1 cellular context compared by ENCODE assay signal in the genomic region with DNA sequence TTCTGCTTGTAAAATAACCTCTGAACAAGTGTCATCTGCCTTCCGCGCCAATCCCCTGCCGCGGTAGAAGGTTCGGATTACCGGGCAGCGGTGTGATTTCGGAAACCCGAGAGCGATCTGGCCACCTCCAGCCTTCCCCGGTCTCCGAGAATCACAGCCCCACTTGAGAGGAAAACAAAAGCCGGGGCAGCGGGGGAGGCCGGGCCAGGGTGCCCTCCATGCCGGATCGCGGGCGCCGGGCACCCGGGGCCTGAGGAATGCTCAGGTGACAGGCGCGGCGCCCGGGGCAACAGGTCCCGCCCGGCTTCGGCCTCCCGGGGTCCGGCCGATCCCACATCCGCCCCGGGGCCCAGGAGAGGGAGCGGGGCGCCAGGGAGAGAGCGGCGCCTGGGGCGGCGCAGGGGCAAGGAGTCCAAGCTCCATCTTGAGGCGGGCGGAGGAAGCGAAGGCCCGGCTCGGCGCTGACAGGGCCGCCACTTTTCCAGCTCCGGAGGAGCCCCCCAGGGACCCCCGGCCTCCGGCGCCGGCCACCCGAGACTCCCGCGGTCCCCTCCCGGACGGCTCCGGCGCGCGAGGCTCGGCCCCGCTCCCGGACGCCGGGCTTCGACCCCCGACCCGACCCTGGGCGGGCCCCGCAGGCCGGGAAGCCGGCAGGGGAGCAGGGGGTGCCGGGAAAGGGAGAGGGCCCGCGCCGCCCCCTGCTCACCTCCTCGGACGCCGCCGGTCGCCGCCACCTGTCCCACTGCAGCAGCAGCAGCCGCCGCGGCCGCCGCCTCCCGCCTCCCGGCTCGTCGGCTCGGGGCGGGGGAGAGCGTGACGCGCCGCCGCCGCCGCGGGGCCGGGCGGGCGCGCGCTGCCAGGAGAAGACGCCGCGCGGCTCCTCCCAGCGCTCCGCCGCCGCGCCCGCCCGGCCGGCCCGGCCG.
TF ChIP-seq lines count a peak whose summit lies in the region.

A gene (minus strand): TSS at position 855 of the 923 bp plus-strand sequence. CDS start 42,217 bp downstream, outside the sequence.

TF ChIP-seq in K562, 482 proteins besides CTCF, POLR2A, EP300 and RAD21 (continued from another document and continues in another):
- TF ChIP-seq, protein P1, sequence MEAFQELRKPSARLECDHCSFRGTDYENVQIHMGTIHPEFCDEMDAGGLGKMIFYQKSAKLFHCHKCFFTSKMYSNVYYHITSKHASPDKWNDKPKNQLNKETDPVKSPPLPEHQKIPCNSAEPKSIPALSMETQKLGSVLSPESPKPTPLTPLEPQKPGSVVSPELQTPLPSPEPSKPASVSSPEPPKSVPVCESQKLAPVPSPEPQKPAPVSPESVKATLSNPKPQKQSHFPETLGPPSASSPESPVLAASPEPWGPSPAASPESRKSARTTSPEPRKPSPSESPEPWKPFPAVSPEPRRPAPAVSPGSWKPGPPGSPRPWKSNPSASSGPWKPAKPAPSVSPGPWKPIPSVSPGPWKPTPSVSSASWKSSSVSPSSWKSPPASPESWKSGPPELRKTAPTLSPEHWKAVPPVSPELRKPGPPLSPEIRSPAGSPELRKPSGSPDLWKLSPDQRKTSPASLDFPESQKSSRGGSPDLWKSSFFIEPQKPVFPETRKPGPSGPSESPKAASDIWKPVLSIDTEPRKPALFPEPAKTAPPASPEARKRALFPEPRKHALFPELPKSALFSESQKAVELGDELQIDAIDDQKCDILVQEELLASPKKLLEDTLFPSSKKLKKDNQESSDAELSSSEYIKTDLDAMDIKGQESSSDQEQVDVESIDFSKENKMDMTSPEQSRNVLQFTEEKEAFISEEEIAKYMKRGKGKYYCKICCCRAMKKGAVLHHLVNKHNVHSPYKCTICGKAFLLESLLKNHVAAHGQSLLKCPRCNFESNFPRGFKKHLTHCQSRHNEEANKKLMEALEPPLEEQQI (IDR thresholded peaks at IDR 0.05): no peak
- TF ChIP-seq, protein P2, sequence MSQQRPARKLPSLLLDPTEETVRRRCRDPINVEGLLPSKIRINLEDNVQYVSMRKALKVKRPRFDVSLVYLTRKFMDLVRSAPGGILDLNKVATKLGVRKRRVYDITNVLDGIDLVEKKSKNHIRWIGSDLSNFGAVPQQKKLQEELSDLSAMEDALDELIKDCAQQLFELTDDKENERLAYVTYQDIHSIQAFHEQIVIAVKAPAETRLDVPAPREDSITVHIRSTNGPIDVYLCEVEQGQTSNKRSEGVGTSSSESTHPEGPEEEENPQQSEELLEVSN (IDR thresholded peaks at IDR 0.05; ENCODE audit: borderline replicate concordance in 1 of 2, extremely low read depth in 1 of 2, insufficient read depth in 1 of 2, insufficient read length in 1 of 2, low read depth in 1 of 2, low read length in 1 of 2, poor library complexity in 1 of 2, severe bottlenecking in 1 of 2): peak in 1 of 2 experiments; percentile 66
- TF ChIP-seq TBP (optimal IDR thresholded peaks at IDR 0.05; ENCODE audit: low read depth, low read length): peak; percentile 76
- TF ChIP-seq TBL1XR1 (IDR thresholded peaks at IDR 0.05; ENCODE audit: low read length in 2 of 2): no peak
- TF ChIP-seq KAT7 (CRISPR knock-in tag; IDR thresholded peaks at IDR 0.05; ENCODE audit: borderline replicate concordance): peak; percentile 11; the same call in 1 of the 2 replicates
- TF ChIP-seq MAZ (CRISPR knock-in tag; conservative IDR thresholded peaks at IDR 0.05 in 1 of 2, IDR thresholded peaks at IDR 0.05 in 1 of 2): peak; percentile 25 to 75; a peak in 3 of 4 replicates
- TF ChIP-seq NELFE (IDR thresholded peaks at IDR 0.05; ENCODE audit: insufficient read depth, insufficient read length): no peak
- TF ChIP-seq HDAC8 (tag; IDR thresholded peaks at IDR 0.05): no peak
- TF ChIP-seq, protein P3, sequence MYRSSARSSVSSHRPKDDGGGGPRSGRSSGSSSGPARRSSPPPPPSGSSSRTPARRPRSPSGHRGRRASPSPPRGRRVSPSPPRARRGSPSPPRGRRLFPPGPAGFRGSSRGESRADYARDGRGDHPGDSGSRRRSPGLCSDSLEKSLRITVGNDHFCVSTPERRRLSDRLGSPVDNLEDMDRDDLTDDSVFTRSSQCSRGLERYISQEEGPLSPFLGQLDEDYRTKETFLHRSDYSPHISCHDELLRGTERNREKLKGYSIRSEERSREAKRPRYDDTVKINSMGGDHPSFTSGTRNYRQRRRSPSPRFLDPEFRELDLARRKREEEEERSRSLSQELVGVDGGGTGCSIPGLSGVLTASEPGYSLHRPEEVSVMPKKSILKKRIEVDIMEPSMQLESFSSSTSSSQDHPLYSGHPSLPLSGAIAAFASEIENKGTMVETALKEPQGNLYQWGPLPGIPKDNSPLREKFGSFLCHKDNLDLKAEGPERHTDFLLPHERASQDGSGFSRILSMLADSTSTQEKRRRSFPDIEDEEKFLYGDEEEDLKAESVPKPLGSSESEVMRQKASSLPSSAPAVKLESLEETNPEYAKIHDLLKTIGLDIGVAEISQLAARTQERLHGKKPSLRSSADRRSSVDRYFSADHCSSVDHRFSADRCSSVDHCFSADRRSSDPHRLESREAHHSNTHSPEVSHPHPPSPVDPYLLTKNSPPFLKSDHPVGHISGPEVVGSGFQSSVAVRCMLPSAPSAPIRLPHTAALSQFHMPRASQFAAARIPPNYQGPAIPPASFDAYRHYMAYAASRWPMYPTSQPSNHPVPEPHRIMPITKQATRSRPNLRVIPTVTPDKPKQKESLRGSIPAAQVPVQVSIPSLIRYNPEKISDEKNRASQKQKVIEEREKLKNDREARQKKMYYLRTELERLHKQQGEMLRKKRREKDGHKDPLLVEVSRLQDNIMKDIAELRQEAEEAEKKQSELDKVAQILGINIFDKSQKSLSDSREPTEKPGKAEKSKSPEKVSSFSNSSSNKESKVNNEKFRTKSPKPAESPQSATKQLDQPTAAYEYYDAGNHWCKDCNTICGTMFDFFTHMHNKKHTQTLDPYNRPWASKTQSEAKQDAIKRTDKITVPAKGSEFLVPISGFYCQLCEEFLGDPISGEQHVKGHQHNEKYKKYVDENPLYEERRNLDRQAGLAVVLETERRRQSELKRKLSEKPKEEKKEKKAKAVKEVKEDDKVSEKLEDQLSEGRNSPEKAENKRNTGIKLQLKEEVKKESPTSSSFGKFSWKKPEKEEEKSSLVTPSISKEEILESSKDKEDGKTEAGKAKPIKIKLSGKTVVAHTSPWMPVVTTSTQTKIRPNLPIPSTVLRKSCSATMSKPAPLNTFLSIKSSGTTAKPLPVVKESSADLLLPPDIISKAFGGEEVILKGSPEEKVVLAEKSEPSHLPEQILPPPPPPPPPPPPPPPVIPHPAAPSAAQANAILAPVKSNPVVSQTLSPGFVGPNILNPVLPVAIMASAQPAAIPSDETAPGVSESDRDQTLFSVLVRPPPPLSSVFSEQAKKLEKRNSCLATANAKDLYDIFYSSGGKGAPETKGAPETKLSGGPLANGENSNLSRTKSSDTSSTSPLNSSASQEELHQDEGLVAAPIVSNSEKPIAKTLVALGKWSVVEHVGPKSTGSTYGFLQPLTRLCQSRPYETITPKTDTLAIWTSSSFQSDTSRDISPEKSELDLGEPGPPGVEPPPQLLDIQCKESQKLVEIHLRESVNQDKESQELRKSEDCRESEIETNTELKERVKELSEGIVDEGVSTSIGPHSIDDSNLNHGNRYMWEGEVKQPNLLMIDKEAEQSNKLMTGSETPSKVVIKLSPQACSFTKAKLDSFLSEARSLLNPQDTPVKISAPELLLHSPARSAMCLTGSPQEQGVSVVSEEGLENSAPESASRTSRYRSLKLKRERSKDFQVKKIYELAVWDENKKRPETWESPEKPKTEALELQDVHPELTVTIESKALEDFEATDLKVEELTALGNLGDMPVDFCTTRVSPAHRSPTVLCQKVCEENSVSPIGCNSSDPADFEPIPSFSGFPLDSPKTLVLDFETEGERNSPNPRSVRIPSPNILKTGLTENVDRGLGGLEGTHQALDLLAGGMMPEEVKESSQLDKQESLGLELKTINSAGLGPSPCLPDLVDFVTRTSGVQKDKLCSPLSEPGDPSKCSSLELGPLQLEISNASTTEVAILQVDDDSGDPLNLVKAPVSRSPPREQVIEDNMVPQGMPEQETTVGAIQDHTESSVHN (IDR thresholded peaks at IDR 0.05; ENCODE audit: borderline replicate concordance in 1 of 2, low read depth in 1 of 2): no peak
- peak; percentile 73; the same call in 1 of the 2 replicates for TF ChIP-seq BRD4 (IDR thresholded peaks at IDR 0.05)
- no peak for TF ChIP-seq NR2C2 (CRISPR knock-in tag; IDR thresholded peaks at IDR 0.05)
- TF ChIP-seq NR2C2 (tag; IDR thresholded peaks at IDR 0.05): peak; percentile 78; the same call in 1 of the 2 replicates
- TF ChIP-seq ESRRB (CRISPR knock-in tag; IDR thresholded peaks at IDR 0.05; ENCODE audit: borderline replicate concordance): no peak
- TF ChIP-seq CCNT2 (IDR thresholded peaks at IDR 0.05; ENCODE audit: borderline replicate concordance, extremely low read depth, insufficient read length, low read depth, low read length): peak; percentile 64
- peak; percentile 78 for TF ChIP-seq SMAD4 (CRISPR knock-in tag; conservative IDR thresholded peaks at IDR 0.05)
- TF ChIP-seq, protein P4, sequence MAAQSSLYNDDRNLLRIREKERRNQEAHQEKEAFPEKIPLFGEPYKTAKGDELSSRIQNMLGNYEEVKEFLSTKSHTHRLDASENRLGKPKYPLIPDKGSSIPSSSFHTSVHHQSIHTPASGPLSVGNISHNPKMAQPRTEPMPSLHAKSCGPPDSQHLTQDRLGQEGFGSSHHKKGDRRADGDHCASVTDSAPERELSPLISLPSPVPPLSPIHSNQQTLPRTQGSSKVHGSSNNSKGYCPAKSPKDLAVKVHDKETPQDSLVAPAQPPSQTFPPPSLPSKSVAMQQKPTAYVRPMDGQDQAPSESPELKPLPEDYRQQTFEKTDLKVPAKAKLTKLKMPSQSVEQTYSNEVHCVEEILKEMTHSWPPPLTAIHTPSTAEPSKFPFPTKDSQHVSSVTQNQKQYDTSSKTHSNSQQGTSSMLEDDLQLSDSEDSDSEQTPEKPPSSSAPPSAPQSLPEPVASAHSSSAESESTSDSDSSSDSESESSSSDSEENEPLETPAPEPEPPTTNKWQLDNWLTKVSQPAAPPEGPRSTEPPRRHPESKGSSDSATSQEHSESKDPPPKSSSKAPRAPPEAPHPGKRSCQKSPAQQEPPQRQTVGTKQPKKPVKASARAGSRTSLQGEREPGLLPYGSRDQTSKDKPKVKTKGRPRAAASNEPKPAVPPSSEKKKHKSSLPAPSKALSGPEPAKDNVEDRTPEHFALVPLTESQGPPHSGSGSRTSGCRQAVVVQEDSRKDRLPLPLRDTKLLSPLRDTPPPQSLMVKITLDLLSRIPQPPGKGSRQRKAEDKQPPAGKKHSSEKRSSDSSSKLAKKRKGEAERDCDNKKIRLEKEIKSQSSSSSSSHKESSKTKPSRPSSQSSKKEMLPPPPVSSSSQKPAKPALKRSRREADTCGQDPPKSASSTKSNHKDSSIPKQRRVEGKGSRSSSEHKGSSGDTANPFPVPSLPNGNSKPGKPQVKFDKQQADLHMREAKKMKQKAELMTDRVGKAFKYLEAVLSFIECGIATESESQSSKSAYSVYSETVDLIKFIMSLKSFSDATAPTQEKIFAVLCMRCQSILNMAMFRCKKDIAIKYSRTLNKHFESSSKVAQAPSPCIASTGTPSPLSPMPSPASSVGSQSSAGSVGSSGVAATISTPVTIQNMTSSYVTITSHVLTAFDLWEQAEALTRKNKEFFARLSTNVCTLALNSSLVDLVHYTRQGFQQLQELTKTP (IDR thresholded peaks at IDR 0.05; ENCODE audit: low read depth in 1 of 2, partially characterized antibody in 2 of 2): no peak
- TF ChIP-seq SAFB2 (IDR thresholded peaks at IDR 0.05; ENCODE audit: borderline replicate concordance, low read depth, low read length, severe bottlenecking): no peak
- TF ChIP-seq POLR2H (tag; IDR thresholded peaks at IDR 0.05; ENCODE audit: low read depth): peak; percentile 46; the same call in 1 of the 2 replicates
- TF ChIP-seq ZBTB7A (IDR thresholded peaks at IDR 0.05; ENCODE audit: borderline replicate concordance, control insufficient read depth, low read depth, low read length): peak; percentile 81
- peak; percentile 33; the same call in 1 of the 2 replicates for TF ChIP-seq ZNF263 (CRISPR knock-in tag; IDR thresholded peaks at IDR 0.05; ENCODE audit: borderline replicate concordance)
- TF ChIP-seq RBM14 (IDR thresholded peaks at IDR 0.05; ENCODE audit: borderline replicate concordance, insufficient read depth, low read depth, low read length): no peak
- TF ChIP-seq PHF8 (IDR thresholded peaks at IDR 0.05; ENCODE audit: borderline replicate concordance, low read length): peak; percentile 71; the same call in 1 of the 2 replicates
- TF ChIP-seq, protein P5, sequence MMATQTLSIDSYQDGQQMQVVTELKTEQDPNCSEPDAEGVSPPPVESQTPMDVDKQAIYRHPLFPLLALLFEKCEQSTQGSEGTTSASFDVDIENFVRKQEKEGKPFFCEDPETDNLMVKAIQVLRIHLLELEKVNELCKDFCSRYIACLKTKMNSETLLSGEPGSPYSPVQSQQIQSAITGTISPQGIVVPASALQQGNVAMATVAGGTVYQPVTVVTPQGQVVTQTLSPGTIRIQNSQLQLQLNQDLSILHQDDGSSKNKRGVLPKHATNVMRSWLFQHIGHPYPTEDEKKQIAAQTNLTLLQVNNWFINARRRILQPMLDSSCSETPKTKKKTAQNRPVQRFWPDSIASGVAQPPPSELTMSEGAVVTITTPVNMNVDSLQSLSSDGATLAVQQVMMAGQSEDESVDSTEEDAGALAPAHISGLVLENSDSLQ (IDR thresholded peaks at IDR 0.05): peak; percentile 28; the same call in 1 of the 2 replicates
- TF ChIP-seq, protein P6, sequence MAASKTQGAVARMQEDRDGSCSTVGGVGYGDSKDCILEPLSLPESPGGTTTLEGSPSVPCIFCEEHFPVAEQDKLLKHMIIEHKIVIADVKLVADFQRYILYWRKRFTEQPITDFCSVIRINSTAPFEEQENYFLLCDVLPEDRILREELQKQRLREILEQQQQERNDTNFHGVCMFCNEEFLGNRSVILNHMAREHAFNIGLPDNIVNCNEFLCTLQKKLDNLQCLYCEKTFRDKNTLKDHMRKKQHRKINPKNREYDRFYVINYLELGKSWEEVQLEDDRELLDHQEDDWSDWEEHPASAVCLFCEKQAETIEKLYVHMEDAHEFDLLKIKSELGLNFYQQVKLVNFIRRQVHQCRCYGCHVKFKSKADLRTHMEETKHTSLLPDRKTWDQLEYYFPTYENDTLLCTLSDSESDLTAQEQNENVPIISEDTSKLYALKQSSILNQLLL (CRISPR knock-in tag; IDR thresholded peaks at IDR 0.05; ENCODE audit: borderline replicate concordance): no peak
- peak; percentile 59; the same call in 1 of the 2 replicates for TF ChIP-seq ZNF24 (IDR thresholded peaks at IDR 0.05)
- peak; percentile 65; the same call in 1 of the 2 replicates for TF ChIP-seq ZC3H4 (CRISPR knock-in tag; IDR thresholded peaks at IDR 0.05; ENCODE audit: borderline replicate concordance)
- 0 out of 2 replicates have a peak, but pooled peaks have one; percentile 43 for TF ChIP-seq GTF2F1 (IDR thresholded peaks at IDR 0.05; ENCODE audit: low read depth, low read length)
- TF ChIP-seq COPS2 (conservative IDR thresholded peaks at IDR 0.05): no peak
- TF ChIP-seq NRF1 (conservative IDR thresholded peaks at IDR 0.05 in 1 of 2, IDR thresholded peaks at IDR 0.05 in 1 of 2): peak; percentile 71 to 73
- TF ChIP-seq RBM25 (IDR thresholded peaks at IDR 0.05; ENCODE audit: low read depth, low read length, severe bottlenecking): peak; percentile 14
- peak; percentile 71; the same call in 1 of the 2 replicates for TF ChIP-seq HNRNPL (IDR thresholded peaks at IDR 0.05; ENCODE audit: low read depth, low read length)
- TF ChIP-seq RNF2 (IDR thresholded peaks at IDR 0.05): no peak; the same call in 1 of the 2 replicates
- TF ChIP-seq SIN3A (IDR thresholded peaks at IDR 0.05; ENCODE audit: borderline replicate concordance in 2 of 2, control insufficient read depth in 1 of 2, low read depth in 2 of 2, low read length in 2 of 2): no peak
- no peak for TF ChIP-seq ZNF347 (CRISPR knock-in tag; IDR thresholded peaks at IDR 0.05; ENCODE audit: low read depth)
- TF ChIP-seq BDP1 (IDR thresholded peaks at IDR 0.05; ENCODE audit: insufficient read depth, insufficient read length): no peak
